In genomic region chr19:6717036-6717435, GRCh38 we compare ENCODE assay signal across 1 cellular context.
TF ChIP-seq lines count a peak whose summit lies in the region.

No MANE protein-coding gene starts in this region.

TF ChIP-seq in neural cell, 6 proteins besides CTCF, POLR2A, EP300 and RAD21:
- TF ChIP-seq TAF1 (IDR thresholded peaks at IDR 0.05; ENCODE audit: low read depth): no peak
- no peak for TF ChIP-seq MXI1 (conservative IDR thresholded peaks at IDR 0.05; ENCODE audit: poor library complexity, severe bottlenecking)
- TF ChIP-seq SMC3 (conservative IDR thresholded peaks at IDR 0.05; ENCODE audit: poor library complexity): no peak
- TF ChIP-seq POLR2AphosphoS5 (IDR thresholded peaks at IDR 0.05): no peak
- TF ChIP-seq EZH2 (IDR thresholded peaks at IDR 0.05; ENCODE audit: borderline replicate concordance, insufficient read depth, low read length, poor library complexity, severe bottlenecking): no peak
- TF ChIP-seq REST (IDR thresholded peaks at IDR 0.05; ENCODE audit: borderline replicate concordance): no peak
